1 cellular context compared by ENCODE assay signal in the genomic region with DNA sequence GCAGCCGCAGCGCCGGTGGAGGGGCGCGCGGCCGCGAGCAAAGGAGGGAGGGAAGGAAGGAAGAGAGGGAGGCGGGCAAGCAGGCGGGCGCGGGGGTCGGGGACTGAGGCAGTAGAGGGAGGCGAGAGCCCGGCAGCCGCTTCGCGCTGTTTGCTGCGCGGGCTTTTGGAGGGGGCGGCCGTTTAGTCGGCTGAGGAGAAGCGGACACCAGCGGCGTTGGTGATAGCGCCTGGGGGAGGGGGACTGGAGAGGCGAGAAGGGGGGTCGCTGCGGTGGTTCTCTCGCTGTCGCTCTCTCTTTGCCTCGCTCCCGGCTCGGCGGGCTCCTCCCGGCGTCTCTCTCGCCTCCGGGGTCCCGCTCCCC.
TF ChIP-seq lines count a peak whose summit lies in the region.

Gene HS2ST1, plus strand, starts transcription at position 1 of the 363 bp plus-strand sequence.

TF ChIP-seq in HepG2, 621 proteins besides CTCF, POLR2A, EP300 and RAD21 (continued from another document and continues in another):
- TF ChIP-seq TARDBP (CRISPR knock-in tag; IDR thresholded peaks at IDR 0.05) (no peak), ARID4A (CRISPR knock-in tag; IDR thresholded peaks at IDR 0.05; ENCODE audit: borderline replicate concordance) (no peak; the same call in 1 of the 2 replicates), ZSCAN22 (CRISPR knock-in tag; IDR thresholded peaks at IDR 0.05) (no peak), PHF8 (CRISPR knock-in tag; IDR thresholded peaks at IDR 0.05) (no peak), ZNF33B (CRISPR knock-in tag; IDR thresholded peaks at IDR 0.05) (no peak), EHMT2 (IDR thresholded peaks at IDR 0.05; ENCODE audit: borderline replicate concordance, low read depth, low read length) (no peak), ZNF687 (CRISPR knock-in tag; IDR thresholded peaks at IDR 0.05) (no peak), ZNF598 (CRISPR knock-in tag; IDR thresholded peaks at IDR 0.05; ENCODE audit: borderline replicate concordance) (no peak), DMTF1 (CRISPR knock-in tag; IDR thresholded peaks at IDR 0.05) (no peak), TCF7 (IDR thresholded peaks at IDR 0.05; ENCODE audit: low read depth) (no peak), ATF3 (CRISPR knock-in tag; IDR thresholded peaks at IDR 0.05) (no peak), ZNF235 (CRISPR knock-in tag; IDR thresholded peaks at IDR 0.05; ENCODE audit: borderline replicate concordance) (no peak), YY1 (IDR thresholded peaks at IDR 0.05; ENCODE audit: insufficient read depth, insufficient replicate concordance, low read depth, low read length) (peak; percentile 35), CHD2 (IDR thresholded peaks at IDR 0.05; ENCODE audit: low read depth, low read length) (0 out of 2 replicates have a peak, but pooled peaks have one; percentile 4), NCOR1 (IDR thresholded peaks at IDR 0.05; ENCODE audit: borderline replicate concordance, low read length) (no peak), ZFY (CRISPR knock-in tag; IDR thresholded peaks at IDR 0.05) (no peak), PHF20 (CRISPR knock-in tag; IDR thresholded peaks at IDR 0.05) (no peak), ZNF562 (CRISPR knock-in tag; IDR thresholded peaks at IDR 0.05; ENCODE audit: borderline replicate concordance) (no peak), FOXK2 (IDR thresholded peaks at IDR 0.05) (no peak), CEBPB (IDR thresholded peaks at IDR 0.05; ENCODE audit: borderline replicate concordance, low read depth, low read length) (no peak), GTF2F1 (IDR thresholded peaks at IDR 0.05; ENCODE audit: low read length) (no peak), ZSCAN30 (CRISPR knock-in tag; IDR thresholded peaks at IDR 0.05) (0 out of 2 replicates have a peak, but pooled peaks have one; percentile 9)
- TF ChIP-seq, protein P1, sequence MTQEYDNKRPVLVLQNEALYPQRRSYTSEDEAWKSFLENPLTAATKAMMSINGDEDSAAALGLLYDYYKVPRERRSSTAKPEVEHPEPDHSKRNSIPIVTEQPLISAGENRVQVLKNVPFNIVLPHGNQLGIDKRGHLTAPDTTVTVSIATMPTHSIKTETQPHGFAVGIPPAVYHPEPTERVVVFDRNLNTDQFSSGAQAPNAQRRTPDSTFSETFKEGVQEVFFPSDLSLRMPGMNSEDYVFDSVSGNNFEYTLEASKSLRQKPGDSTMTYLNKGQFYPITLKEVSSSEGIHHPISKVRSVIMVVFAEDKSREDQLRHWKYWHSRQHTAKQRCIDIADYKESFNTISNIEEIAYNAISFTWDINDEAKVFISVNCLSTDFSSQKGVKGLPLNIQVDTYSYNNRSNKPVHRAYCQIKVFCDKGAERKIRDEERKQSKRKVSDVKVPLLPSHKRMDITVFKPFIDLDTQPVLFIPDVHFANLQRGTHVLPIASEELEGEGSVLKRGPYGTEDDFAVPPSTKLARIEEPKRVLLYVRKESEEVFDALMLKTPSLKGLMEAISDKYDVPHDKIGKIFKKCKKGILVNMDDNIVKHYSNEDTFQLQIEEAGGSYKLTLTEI (CRISPR knock-in tag; conservative IDR thresholded peaks at IDR 0.05): no peak
- TF ChIP-seq, protein P2, sequence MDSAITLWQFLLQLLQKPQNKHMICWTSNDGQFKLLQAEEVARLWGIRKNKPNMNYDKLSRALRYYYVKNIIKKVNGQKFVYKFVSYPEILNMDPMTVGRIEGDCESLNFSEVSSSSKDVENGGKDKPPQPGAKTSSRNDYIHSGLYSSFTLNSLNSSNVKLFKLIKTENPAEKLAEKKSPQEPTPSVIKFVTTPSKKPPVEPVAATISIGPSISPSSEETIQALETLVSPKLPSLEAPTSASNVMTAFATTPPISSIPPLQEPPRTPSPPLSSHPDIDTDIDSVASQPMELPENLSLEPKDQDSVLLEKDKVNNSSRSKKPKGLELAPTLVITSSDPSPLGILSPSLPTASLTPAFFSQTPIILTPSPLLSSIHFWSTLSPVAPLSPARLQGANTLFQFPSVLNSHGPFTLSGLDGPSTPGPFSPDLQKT (CRISPR knock-in tag; IDR thresholded peaks at IDR 0.05; ENCODE audit: borderline replicate concordance): no peak
- TF ChIP-seq, protein P3, sequence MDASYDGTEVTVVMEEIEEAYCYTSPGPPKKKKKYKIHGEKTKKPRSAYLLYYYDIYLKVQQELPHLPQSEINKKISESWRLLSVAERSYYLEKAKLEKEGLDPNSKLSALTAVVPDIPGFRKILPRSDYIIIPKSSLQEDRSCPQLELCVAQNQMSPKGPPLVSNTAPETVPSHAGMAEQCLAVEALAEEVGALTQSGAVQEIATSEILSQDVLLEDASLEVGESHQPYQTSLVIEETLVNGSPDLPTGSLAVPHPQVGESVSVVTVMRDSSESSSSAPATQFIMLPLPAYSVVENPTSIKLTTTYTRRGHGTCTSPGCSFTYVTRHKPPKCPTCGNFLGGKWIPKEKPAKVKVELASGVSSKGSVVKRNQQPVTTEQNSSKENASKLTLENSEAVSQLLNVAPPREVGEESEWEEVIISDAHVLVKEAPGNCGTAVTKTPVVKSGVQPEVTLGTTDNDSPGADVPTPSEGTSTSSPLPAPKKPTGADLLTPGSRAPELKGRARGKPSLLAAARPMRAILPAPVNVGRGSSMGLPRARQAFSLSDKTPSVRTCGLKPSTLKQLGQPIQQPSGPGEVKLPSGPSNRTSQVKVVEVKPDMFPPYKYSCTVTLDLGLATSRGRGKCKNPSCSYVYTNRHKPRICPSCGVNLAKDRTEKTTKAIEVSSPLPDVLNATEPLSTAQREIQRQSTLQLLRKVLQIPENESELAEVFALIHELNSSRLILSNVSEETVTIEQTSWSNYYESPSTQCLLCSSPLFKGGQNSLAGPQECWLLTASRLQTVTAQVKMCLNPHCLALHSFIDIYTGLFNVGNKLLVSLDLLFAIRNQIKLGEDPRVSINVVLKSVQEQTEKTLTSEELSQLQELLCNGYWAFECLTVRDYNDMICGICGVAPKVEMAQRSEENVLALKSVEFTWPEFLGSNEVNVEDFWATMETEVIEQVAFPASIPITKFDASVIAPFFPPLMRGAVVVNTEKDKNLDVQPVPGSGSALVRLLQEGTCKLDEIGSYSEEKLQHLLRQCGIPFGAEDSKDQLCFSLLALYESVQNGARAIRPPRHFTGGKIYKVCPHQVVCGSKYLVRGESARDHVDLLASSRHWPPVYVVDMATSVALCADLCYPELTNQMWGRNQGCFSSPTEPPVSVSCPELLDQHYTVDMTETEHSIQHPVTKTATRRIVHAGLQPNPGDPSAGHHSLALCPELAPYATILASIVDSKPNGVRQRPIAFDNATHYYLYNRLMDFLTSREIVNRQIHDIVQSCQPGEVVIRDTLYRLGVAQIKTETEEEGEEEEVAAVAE (CRISPR knock-in tag; IDR thresholded peaks at IDR 0.05; ENCODE audit: borderline replicate concordance): no peak
- TF ChIP-seq, protein P4, sequence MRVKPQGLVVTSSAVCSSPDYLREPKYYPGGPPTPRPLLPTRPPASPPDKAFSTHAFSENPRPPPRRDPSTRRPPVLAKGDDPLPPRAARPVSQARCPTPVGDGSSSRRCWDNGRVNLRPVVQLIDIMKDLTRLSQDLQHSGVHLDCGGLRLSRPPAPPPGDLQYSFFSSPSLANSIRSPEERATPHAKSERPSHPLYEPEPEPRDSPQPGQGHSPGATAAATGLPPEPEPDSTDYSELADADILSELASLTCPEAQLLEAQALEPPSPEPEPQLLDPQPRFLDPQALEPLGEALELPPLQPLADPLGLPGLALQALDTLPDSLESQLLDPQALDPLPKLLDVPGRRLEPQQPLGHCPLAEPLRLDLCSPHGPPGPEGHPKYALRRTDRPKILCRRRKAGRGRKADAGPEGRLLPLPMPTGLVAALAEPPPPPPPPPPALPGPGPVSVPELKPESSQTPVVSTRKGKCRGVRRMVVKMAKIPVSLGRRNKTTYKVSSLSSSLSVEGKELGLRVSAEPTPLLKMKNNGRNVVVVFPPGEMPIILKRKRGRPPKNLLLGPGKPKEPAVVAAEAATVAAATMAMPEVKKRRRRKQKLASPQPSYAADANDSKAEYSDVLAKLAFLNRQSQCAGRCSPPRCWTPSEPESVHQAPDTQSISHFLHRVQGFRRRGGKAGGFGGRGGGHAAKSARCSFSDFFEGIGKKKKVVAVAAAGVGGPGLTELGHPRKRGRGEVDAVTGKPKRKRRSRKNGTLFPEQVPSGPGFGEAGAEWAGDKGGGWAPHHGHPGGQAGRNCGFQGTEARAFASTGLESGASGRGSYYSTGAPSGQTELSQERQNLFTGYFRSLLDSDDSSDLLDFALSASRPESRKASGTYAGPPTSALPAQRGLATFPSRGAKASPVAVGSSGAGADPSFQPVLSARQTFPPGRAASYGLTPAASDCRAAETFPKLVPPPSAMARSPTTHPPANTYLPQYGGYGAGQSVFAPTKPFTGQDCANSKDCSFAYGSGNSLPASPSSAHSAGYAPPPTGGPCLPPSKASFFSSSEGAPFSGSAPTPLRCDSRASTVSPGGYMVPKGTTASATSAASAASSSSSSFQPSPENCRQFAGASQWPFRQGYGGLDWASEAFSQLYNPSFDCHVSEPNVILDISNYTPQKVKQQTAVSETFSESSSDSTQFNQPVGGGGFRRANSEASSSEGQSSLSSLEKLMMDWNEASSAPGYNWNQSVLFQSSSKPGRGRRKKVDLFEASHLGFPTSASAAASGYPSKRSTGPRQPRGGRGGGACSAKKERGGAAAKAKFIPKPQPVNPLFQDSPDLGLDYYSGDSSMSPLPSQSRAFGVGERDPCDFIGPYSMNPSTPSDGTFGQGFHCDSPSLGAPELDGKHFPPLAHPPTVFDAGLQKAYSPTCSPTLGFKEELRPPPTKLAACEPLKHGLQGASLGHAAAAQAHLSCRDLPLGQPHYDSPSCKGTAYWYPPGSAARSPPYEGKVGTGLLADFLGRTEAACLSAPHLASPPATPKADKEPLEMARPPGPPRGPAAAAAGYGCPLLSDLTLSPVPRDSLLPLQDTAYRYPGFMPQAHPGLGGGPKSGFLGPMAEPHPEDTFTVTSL (CRISPR knock-in tag; IDR thresholded peaks at IDR 0.05; ENCODE audit: borderline replicate concordance): no peak
